1 cellular context compared by ENCODE assay signal in genomic region chr12:104039769-104040168, GRCh38. TPM values are rescaled to one million over a fixed set of nuclear protein-coding genes. Genes with fewer than 3 reads are reported as not detected.
"Had no signal": no experiment of that assay in that cellular context is flagged by ENCODE, and none has a peak within 500 bp of the region (broad histone marks: within the 10 kb centered on the region; RNA-seq: fewer than 3 reads in every experiment).

No MANE protein-coding gene starts in this region.

RNA-seq across cellular contexts. Expression of gene GLT8D2, which starts 10.2 kb away (rescaled TPM):
- total RNA-seq: naive thymus-derived CD8-positive, alpha-beta T cell had no signal
- polyA plus RNA-seq: naive thymus-derived CD8-positive, alpha-beta T cell had no signal
